Comparison of ENCODE assay signal across 24 cellular contexts in genomic region chr2:80380767-80381166, GRCh38.
A peak's percentile ranks its signal among the peaks of the same experiment; 100 is the strongest.
DNase-seq lines count a peak whose midpoint lies in the region; FAIRE-seq and TF ChIP-seq lines count a peak whose summit lies in the region.
"Had no signal": no experiment of that assay in that cellular context is flagged by ENCODE, and none has a peak within 500 bp of the region (broad histone marks: within the 10 kb centered on the region; RNA-seq: fewer than 3 reads in every experiment).

No MANE protein-coding gene starts in this region.

- H3K79me2 ChIP-seq in mesendoderm (ENCODE audit: control insufficient read depth, insufficient read depth, low read length), result no peaks in the 10 kb centered on the region

- H3K9ac ChIP-seq in mesendoderm (ENCODE audit: low read length), result no peak overlapping the region
- H3K9ac ChIP-seq: BLaER1 had no signal

- no peak overlapping the region for H3K27ac ChIP-seq in mesendoderm (ENCODE audit: low read depth, low read length)
- H3K27ac ChIP-seq: BLaER1, RWPE1, SK-N-MC had no signal

- no peak overlapping the region for H3K56ac ChIP-seq in mesendoderm (ENCODE audit: low read length)

- H3K18ac ChIP-seq in mesendoderm (ENCODE audit: low read length), result no peak overlapping the region

- H3K4me1 ChIP-seq in mesendoderm (ENCODE audit: control insufficient read depth, low read depth, low read length), result no peaks in the 10 kb centered on the region
- H3K4me1 ChIP-seq: BLaER1 had no signal

- no peak overlapping the region for H3K4me3 ChIP-seq in mesendoderm (ENCODE audit: low read length)
- H3K4me3 ChIP-seq: BLaER1, SK-N-MC had no signal

- H3K4ac ChIP-seq in mesendoderm (ENCODE audit: low read depth, low read length), result no peak overlapping the region

- H2BK120ac ChIP-seq in mesendoderm (ENCODE audit: low read depth, low read length), result no peak overlapping the region

- TF ChIP-seq POLR2A in GM12892 (IDR thresholded peaks at IDR 0.05; ENCODE audit: low read depth, low read length), result no peak

- H2BK5ac ChIP-seq in mesendoderm (ENCODE audit: low read length), result no peak overlapping the region

- H3K36me3 ChIP-seq in mesendoderm (ENCODE audit: control insufficient read depth, insufficient read depth, low read length), result no peaks in the 10 kb centered on the region
- H3K36me3 ChIP-seq: BLaER1 had no signal

- WGBS in mesendoderm (ENCODE audit: extremely low coverage, insufficient coverage, low lambda C conversion rate), result no CpG with 5 or more reads among the region's 4 CpGs

- H3K4me2 ChIP-seq in mesendoderm (ENCODE audit: low read length), result no peak overlapping the region
- H3K4me2 ChIP-seq: BLaER1 had no signal

- peak overlapping the region; percentile 49 for H2AK5ac ChIP-seq in mesendoderm (ENCODE audit: low read length)

- no peaks in the 10 kb centered on the region for H3K27me3 ChIP-seq in mesendoderm (ENCODE audit: insufficient read depth, low read length, poor library complexity)
- H3K27me3 ChIP-seq: BLaER1 had no signal

- DNase-seq in AG08395 (ENCODE audit: low spot score) (peak; percentile 32), EH (ENCODE audit: low read depth) (peak; percentile 22), NCI-H1694 (lab: John Stamatoyannopoulos, UW) (peak; percentile 12), mesendoderm (no peak), NCI-H2029 (lab: John Stamatoyannopoulos, UW) (no peak), putamen (ENCODE audit: low spot score) (no peak), GM12892 (ENCODE audit: insufficient read length) (no peak)
- DNase-seq: CD4-positive, alpha-beta T cell; COR-L47; DND-41; GOT3; Karpas-422; NCI-H187; NCI-H2107; NCI-H226; NCI-H774; NK-92 treated with Interleukin-12 subunit alpha and Interleukin-12 subunit beta, amount 100 ng/mL, for 24 hours; SHP77 treated with DMSO at 0.1 percent for 48 hours; SW 1271; T-helper 17 cell had no signal

- no peak for FAIRE-seq in GM12892 (lab: Jason Lieb, UNC)
- FAIRE-seq: G401.6 had no signal

- H3K79me1 ChIP-seq in mesendoderm (ENCODE audit: low read length), result no peaks in the 10 kb centered on the region

- no peak overlapping the region for H4K5ac ChIP-seq in mesendoderm (ENCODE audit: low read length)

- no peak overlapping the region for H2BK15ac ChIP-seq in mesendoderm (replicated peaks; ENCODE audit: low read depth)

- H4K8ac ChIP-seq in mesendoderm (ENCODE audit: low read depth, low read length), result no peak overlapping the region

- no peak overlapping the region for H3K23ac ChIP-seq in mesendoderm (ENCODE audit: low read length)

Comparison
In these comparisons a context has a peak if more than half of its experiments do, and no peak if none do; other contexts are left out.
1. DNase-seq: peak in AG08395 (single experiment), EH (single experiment) and NCI-H1694 (single experiment); none in mesendoderm (single experiment), NCI-H2029 (single experiment), putamen (single experiment) and GM12892 (single experiment).